Comparison of ENCODE assay signal across 11 cellular contexts in genomic region chr20:21513881-21514540, GRCh38. TPM values are rescaled to one million over a fixed set of nuclear protein-coding genes. Genes with fewer than 3 reads are reported as not detected.
A peak's percentile ranks its signal among the peaks of the same experiment; 100 is the strongest.
DNase-seq lines count a peak whose midpoint lies in the region; ATAC-seq, FAIRE-seq and TF ChIP-seq lines count a peak whose summit lies in the region.
"Had no signal": no experiment of that assay in that cellular context is flagged by ENCODE, and none has a peak within 500 bp of the region (broad histone marks: within the 10 kb centered on the region; RNA-seq: fewer than 3 reads in every experiment).

Gene NKX2-2 (minus strand): TSS chr20:21514064. CDS start chr20:21513669, 395 bp downstream.

- dilution Hi-C loops in keratinocyte (cut with MboI; ENCODE audit: extremely low pct_ligation_motif_present, low sequenced_read_pairs) = no loop called here

- no peak within 1 kb of the TSS for H3K4me3 ChIP-seq in keratinocyte (ENCODE audit: control insufficient read depth in 2 of 3, extremely low read depth in 1 of 3, insufficient read depth in 2 of 3, low read depth in 1 of 3, low read length in 3 of 3)

- H3K27me3 Mint-ChIP-seq in activated T-cell treated with anti-CD3 and anti-CD28 coated beads, Interleukin-2, amount 50 U/mL, for 4 hours (ENCODE audit: low read depth) = peaks cover 76% of the 10 kb centered on the region
- peaks cover 77% of the 10 kb centered on the region for H3K27me3 Mint-ChIP-seq in activated CD4-positive, alpha-beta memory T cell treated with anti-CD3 and anti-CD28 coated beads for 36 hours

- H3K9ac ChIP-seq in keratinocyte (ENCODE audit: control insufficient read depth, extremely low read depth, insufficient read depth, low read length) = no peak within 1 kb of the TSS

- H4K20me1 ChIP-seq in keratinocyte (ENCODE audit: control insufficient read depth, extremely low read depth, insufficient read depth, low read length) = peaks cover 2% of the 10 kb centered on the region

- ATAC-seq in activated T-cell treated with anti-CD3 and anti-CD28 coated beads, Interleukin-2, amount 50 U/mL, for 4 hours = no peak
- ATAC-seq in GM19397 (IDR thresholded peaks at IDR 0.05; ENCODE audit: unreplicated experiment) = no peak
- ATAC-seq in HG03280 (IDR thresholded peaks at IDR 0.05; ENCODE audit: unreplicated experiment) = no peak

- POLR2A ChIA-PET in activated CD4-positive, alpha-beta memory T cell treated with anti-CD3 and anti-CD28 coated beads for 36 hours (lab: Charles Lee) = no interaction called here

- peak within 1 kb of the TSS; percentile 61 for H3K4me3 Mint-ChIP-seq in activated T-cell treated with anti-CD3 and anti-CD28 coated beads, Interleukin-2, amount 50 U/mL, for 4 hours
- H3K4me3 Mint-ChIP-seq in activated CD4-positive, alpha-beta memory T cell treated with anti-CD3 and anti-CD28 coated beads for 36 hours = peak within 1 kb of the TSS; percentile 35

- H3K27me3 ChIP-seq in keratinocyte (ENCODE audit: control insufficient read depth, extremely low read depth, insufficient read depth, low read length) = peaks cover 99% of the 10 kb centered on the region

- H3K36me3 ChIP-seq in keratinocyte (ENCODE audit: control insufficient read depth in 2 of 2, extremely low read depth in 1 of 2, insufficient read depth in 2 of 2, low read length in 2 of 2) = no peaks in the 10 kb centered on the region

- H3K4me1 Mint-ChIP-seq in activated T-cell treated with anti-CD3 and anti-CD28 coated beads, Interleukin-2, amount 50 U/mL, for 4 hours (ENCODE audit: low read depth) = peaks cover 54% of the 10 kb centered on the region
- H3K4me1 Mint-ChIP-seq in activated CD4-positive, alpha-beta memory T cell treated with anti-CD3 and anti-CD28 coated beads for 36 hours (ENCODE audit: low read depth) = peaks cover 46% of the 10 kb centered on the region

- CTCF ChIA-PET in activated CD4-positive, alpha-beta memory T cell treated with anti-CD3 and anti-CD28 coated beads for 36 hours (lab: Charles Lee) = interaction anchor here (2.3 to 4.9 kb wide), 3 partner anchors 10 to 278 kb away, joined by 7 to 19 read pairs (median 11); no protein-coding TSS in a partner anchor

- no peaks in the 10 kb centered on the region for H3K79me2 ChIP-seq in keratinocyte (ENCODE audit: control insufficient read depth, insufficient read depth, low read length)

- H3K9me1 ChIP-seq in keratinocyte (ENCODE audit: control insufficient read depth, extremely low read depth, insufficient read depth, low read length) = no peaks in the 10 kb centered on the region

- H3K27ac Mint-ChIP-seq in activated CD4-positive, alpha-beta memory T cell treated with anti-CD3 and anti-CD28 coated beads for 36 hours = no peak within 1 kb of the TSS

- peak within 1 kb of the TSS; percentile 46 for H3K4me2 ChIP-seq in keratinocyte (ENCODE audit: control insufficient read depth, extremely low read depth, insufficient read depth, low read depth, low read length)

- peaks cover 5% of the 10 kb centered on the region for H3K4me1 ChIP-seq in keratinocyte (ENCODE audit: control insufficient read depth, extremely low read depth, insufficient read depth, low read length)

- no peak for DNase-seq in activated T-cell treated with anti-CD3 and anti-CD28 coated beads, Interleukin-2, amount 50 U/mL, for 4 hours
- DNase-seq in activated T-cell treated with anti-CD3 and anti-CD28 coated beads, Interleukin-2, amount 50 U/mL, for 48 hours = no peak
- no peak for DNase-seq in activated CD4-positive, alpha-beta memory T cell treated with anti-CD3 and anti-CD28 coated beads for 36 hours
- DNase-seq in keratinocyte (ENCODE audit: low read depth, low spot score) (no peak), NCI-H226 (no peak)
- DNase-seq: activated CD8-positive, alpha-beta memory T cell treated with anti-CD3 and anti-CD28 coated beads, Interleukin-2, amount 50 U/mL, for 4 hours; DND-41 had no signal

- no peaks in the 10 kb centered on the region for H3K9me3 ChIP-seq in keratinocyte (ENCODE audit: control insufficient read depth, low read depth, low read length)

- H3K9me3 Mint-ChIP-seq in activated T-cell treated with anti-CD3 and anti-CD28 coated beads, Interleukin-2, amount 50 U/mL, for 4 hours = no peaks in the 10 kb centered on the region
- H3K9me3 Mint-ChIP-seq in activated CD4-positive, alpha-beta memory T cell treated with anti-CD3 and anti-CD28 coated beads for 36 hours = no peaks in the 10 kb centered on the region

- no peak for FAIRE-seq in keratinocyte (lab: Jason Lieb, UNC)

- H2AFZ ChIP-seq in keratinocyte (ENCODE audit: control insufficient read depth, low read length) = no peak within 1 kb of the TSS

- H3K27ac ChIP-seq in keratinocyte (ENCODE audit: control insufficient read depth, insufficient read depth, low read length) (no peak within 1 kb of the TSS), temporal lobe (ENCODE audit: low read depth, low read length) (peak within 1 kb of the TSS; percentile 89)

- peaks cover 1% of the 10 kb centered on the region for H3K36me3 Mint-ChIP-seq in activated T-cell treated with anti-CD3 and anti-CD28 coated beads, Interleukin-2, amount 50 U/mL, for 4 hours (ENCODE audit: insufficient read depth)
- H3K36me3 Mint-ChIP-seq in activated CD4-positive, alpha-beta memory T cell treated with anti-CD3 and anti-CD28 coated beads for 36 hours = no peaks in the 10 kb centered on the region

- no peak for TF ChIP-seq CTCF in keratinocyte (optimal IDR thresholded peaks at IDR 0.05 in 1 of 3, IDR thresholded peaks at IDR 0.05 in 1 of 3, conservative IDR thresholded peaks at IDR 0.05 in 1 of 3; ENCODE audit: extremely low read depth in 1 of 3, insufficient read depth in 2 of 3, low read length in 3 of 3)

- intact Hi-C loops in activated CD4-positive, alpha-beta memory T cell treated with anti-CD3 and anti-CD28 coated beads for 36 hours (cut with micrococcal nuclease) = loop anchor here (2.0 to 5.0 kb wide), 3 partner anchors 43 to 413 kb away; no protein-coding TSS in a partner anchor

RNA-seq across cellular contexts. Expression of gene NKX2-2, which starts in this region (rescaled TPM):
- not detected for total RNA-seq in activated T-cell treated with anti-CD3 and anti-CD28 coated beads, Interleukin-2, amount 50 U/mL, for 4 hours
- not detected for total RNA-seq in activated CD4-positive, alpha-beta memory T cell treated with anti-CD3 and anti-CD28 coated beads for 36 hours
- polyA plus RNA-seq in keratinocyte = not detected in 3 replicates
- not detected for polyA plus RNA-seq in keratinocyte (2011; ENCODE audit: low read depth)
- not detected in 2 replicates for polyA plus RNA-seq in keratinocyte (2011; cell fraction: cytosol; rRNA removed)
- polyA plus RNA-seq in keratinocyte (2011; cell fraction: nucleus; rRNA removed) = not detected in 2 replicates
- not detected in 2 replicates for polyA plus RNA-seq in keratinocyte (2012; ENCODE audit: low replicate concordance)
- not detected in 3 replicates for polyA minus RNA-seq in keratinocyte
- polyA minus RNA-seq in keratinocyte (2011; cell fraction: cytosol; rRNA and poly(A)+ RNA removed) = not detected
- not detected in 2 replicates for polyA minus RNA-seq in keratinocyte (2011; cell fraction: nucleus; rRNA and poly(A)+ RNA removed)
- total RNA-seq in temporal lobe = 0.98 TPM
- total RNA-seq: mucosa of gallbladder had no signal
